In the genomic region with DNA sequence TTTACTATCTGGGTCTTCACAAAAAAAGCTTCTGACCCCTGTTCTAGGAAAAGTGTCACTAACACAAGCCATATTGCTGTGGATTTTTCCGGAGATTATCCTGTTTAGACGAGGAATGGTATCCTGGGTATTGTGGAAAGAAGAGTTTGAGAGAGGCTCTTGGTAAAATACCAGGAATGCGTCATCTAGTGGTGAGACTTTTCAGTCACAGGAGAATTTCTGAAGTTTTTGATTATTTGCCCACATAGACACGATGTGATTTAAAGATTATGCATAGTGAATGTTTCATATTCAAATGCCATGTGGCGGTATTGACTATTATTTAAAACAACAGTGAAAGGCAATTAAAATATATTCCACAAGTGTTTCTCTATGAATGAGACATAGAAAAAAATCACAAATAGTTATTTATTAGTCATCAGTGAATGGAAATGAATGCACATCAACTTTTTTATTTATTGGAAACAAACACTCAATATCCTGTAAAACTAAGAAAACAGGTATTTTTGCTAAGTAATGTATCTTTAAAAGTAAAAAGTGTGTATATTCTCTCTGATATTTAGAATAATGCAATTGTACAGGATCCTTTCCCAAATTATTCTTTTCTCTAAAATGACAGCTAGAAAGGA, we compare ENCODE assay signal across 8 cellular contexts. TPM values are rescaled to one million over a fixed set of nuclear protein-coding genes. Genes with fewer than 3 reads are reported as not detected.
A peak's percentile ranks its signal among the peaks of the same experiment; 100 is the strongest.
DNase-seq lines count a peak whose midpoint lies in the region; ATAC-seq and TF ChIP-seq lines count a peak whose summit lies in the region.

No MANE protein-coding gene starts in this region.

- TF ChIP-seq CTCF in AG04449 (IDR thresholded peaks at IDR 0.05; ENCODE audit: insufficient read depth, low read length, missing control alignments): peak; percentile 48
- TF ChIP-seq CTCF in astrocyte of the cerebellum (IDR thresholded peaks at IDR 0.05; ENCODE audit: low read depth, low read length, missing control alignments): peak; percentile 55
- TF ChIP-seq CTCF in kidney epithelial cell (IDR thresholded peaks at IDR 0.05; ENCODE audit: insufficient read depth, low read length, poor library complexity, severe bottlenecking): peak; percentile 83

- DNase-seq in AG04449 (ENCODE audit: low read depth, low spot score) (no peak), HT1080 (ENCODE audit: low read depth) (peak; percentile 6), astrocyte of the cerebellum (ENCODE audit: low read depth) (peak; percentile 31), kidney epithelial cell (ENCODE audit: low read depth) (peak; percentile 9), OCI-M2 (lab: John Stamatoyannopoulos, UW; ENCODE audit: unreplicated experiment) (no peak), RPMI8226 (no peak), NCI-H2171 (lab: John Stamatoyannopoulos, UW) (no peak)

- H3K4me3 ChIP-seq in AG04449 (ENCODE audit: low read depth, low read length) (no peak overlapping the region), astrocyte of the cerebellum (ENCODE audit: low read depth, low read length) (no peak overlapping the region), kidney epithelial cell (ENCODE audit: low read depth, low read length) (no peak overlapping the region)

- CTCF ChIA-PET in AG04449 (lab: Yijun Ruan, JAX): interaction anchor here (0.8 to 7.6 kb wide), 26 partner anchors 12 to 874 kb away, joined by 3 to 159 read pairs (median 4); partner anchors contain the start of gene SMARCE1

- H3K27me3 ChIP-seq in kidney epithelial cell (ENCODE audit: control insufficient read depth, insufficient read depth, low read length): no peaks in the 10 kb centered on the region

- ATAC-seq in GM19455 (IDR thresholded peaks at IDR 0.05; ENCODE audit: unreplicated experiment): no peak

- H3K36me3 ChIP-seq in kidney epithelial cell (ENCODE audit: control insufficient read depth, insufficient read depth, low read length): no peaks in the 10 kb centered on the region

- POLR2A ChIA-PET in AG04449 (lab: Yijun Ruan, JAX): no interaction called here

- in situ Hi-C loops in astrocyte of the cerebellum (cut with HindIII; ENCODE audit: low sequenced_read_pairs): no loop called here

RNA-seq across cellular contexts. Expression of gene KRT28, which starts 7.8 kb away (rescaled TPM):
- not detected in 2 replicates for total RNA-seq in HT1080 (2014; rRNA removed; shearing (Covaris generic))
- polyA plus RNA-seq in HT1080 (2015; cell fraction: cytosol; rRNA removed): not detected in 2 replicates
- not detected in 2 replicates for polyA plus RNA-seq in HT1080 (2015; cell fraction: nucleus; rRNA removed)
- not detected in 2 replicates for total RNA-seq in kidney epithelial cell

RNA-seq across cellular contexts. Expression of gene KRT27, which starts 9.6 kb away (rescaled TPM):
- total RNA-seq in HT1080 (2014; rRNA removed; shearing (Covaris generic)): not detected in 2 replicates
- not detected in 2 replicates for polyA plus RNA-seq in HT1080 (2015; cell fraction: cytosol; rRNA removed)
- polyA plus RNA-seq in HT1080 (2015; cell fraction: nucleus; rRNA removed): not detected in 2 replicates
- not detected in 2 replicates for total RNA-seq in kidney epithelial cell

RNA-seq across cellular contexts. Expression of gene KRT26, which starts 19.9 kb away (rescaled TPM):
- total RNA-seq in HT1080 (2014; rRNA removed; shearing (Covaris generic)): not detected in 2 replicates
- not detected in 2 replicates for polyA plus RNA-seq in HT1080 (2015; cell fraction: cytosol; rRNA removed)
- polyA plus RNA-seq in HT1080 (2015; cell fraction: nucleus; rRNA removed): not detected in 2 replicates
- not detected in 2 replicates for total RNA-seq in kidney epithelial cell

RNA-seq across cellular contexts. Expression of gene KRT10, which starts 30.5 kb away (rescaled TPM):
- 24.0 and 32.4 TPM in 2 replicates for total RNA-seq in HT1080 (2014; rRNA removed; shearing (Covaris generic))
- polyA plus RNA-seq in HT1080 (2015; cell fraction: cytosol; rRNA removed): 78.5 and 82.0 TPM in 2 replicates
- polyA plus RNA-seq in HT1080 (2015; cell fraction: nucleus; rRNA removed): 15.5 and 25.4 TPM in 2 replicates
- total RNA-seq in kidney epithelial cell: 24.5 and 29.9 TPM in 2 replicates

RNA-seq across cellular contexts. Expression of gene KRT25, which starts 36.8 kb away (rescaled TPM):
- not detected in 2 replicates for total RNA-seq in HT1080 (2014; rRNA removed; shearing (Covaris generic))
- polyA plus RNA-seq in HT1080 (2015; cell fraction: cytosol; rRNA removed): not detected in 2 replicates
- polyA plus RNA-seq in HT1080 (2015; cell fraction: nucleus; rRNA removed): not detected in 2 replicates
- total RNA-seq in kidney epithelial cell: not detected in 2 replicates

Comparison
In these comparisons a context has a peak if more than half of its experiments do, and no peak if none do; other contexts are left out.
1. DNase-seq: peak in HT1080 (single experiment), astrocyte of the cerebellum (single experiment) and kidney epithelial cell (single experiment); none in AG04449 (single experiment), OCI-M2 (single experiment), RPMI8226 (single experiment) and NCI-H2171 (single experiment).
2. Peak in every context shown above with its lines, with median percentiles within 50 percentile points of each other: CTCF ChIP-seq.